In genomic region chr1:115447672-115448071, GRCh38 we compare ENCODE assay signal across 20 cellular contexts.
"Had no signal": no experiment of that assay in that cellular context is flagged by ENCODE, and none has a peak within 500 bp of the region (broad histone marks: within the 10 kb centered on the region; RNA-seq: fewer than 3 reads in every experiment).

No MANE protein-coding gene starts in this region.

- H3K4me1 ChIP-seq: Peyer's patch had no signal

- H3K36me3 ChIP-seq: MG63, Peyer's patch had no signal

- DNase-seq: IMR-90, Karpas-422, KG1, MG63, NCI-H1092, NCI-H1417 treated with DMSO at 0.1 percent for 48 hours, NCI-H146, NCI-H1694 treated with DMSO at 0.1 percent for 48 hours, NCI-H1930, NCI-H2171, NCI-H226, NCI-H446, NCI-H510A, NCI-H524 treated with DMSO at 0.1 percent for 48 hours, NCI-H69, NCI-H774, Peyer's patch, SHP77 had no signal

- FAIRE-seq: HepG2 had no signal

- H3K4me3 ChIP-seq: MG63, Peyer's patch had no signal

- H3K27ac ChIP-seq: Peyer's patch, RWPE1 had no signal

- H3K9me3 ChIP-seq: MG63, Peyer's patch had no signal

- H3K27me3 ChIP-seq: MG63, Peyer's patch had no signal

- ATAC-seq: HepG2 had no signal
